In genomic region chr19:53193534-53194222, GRCh38 we compare ENCODE assay signal across 7 cellular contexts. TPM values are rescaled to one million over a fixed set of nuclear protein-coding genes. Genes with fewer than 3 reads are reported as not detected.
DNase-seq lines count a peak whose midpoint lies in the region; ATAC-seq, FAIRE-seq and TF ChIP-seq lines count a peak whose summit lies in the region.

No MANE protein-coding gene starts in this region.

- H3K27me3 ChIP-seq in GM23338 (ENCODE audit: insufficient read depth) (peaks cover 12% of the 10 kb centered on the region; the same call in 1 of the 2 replicates), small intestine (ENCODE audit: control insufficient read depth in 2 of 2, insufficient read depth in 2 of 2, low read length in 2 of 2) (no peaks in the 10 kb centered on the region)

- H3K9me2 ChIP-seq in GM23338 (ENCODE audit: insufficient read depth): no peaks in the 10 kb centered on the region

- no peak for TF ChIP-seq CTCF in GM23338 (conservative IDR thresholded peaks at IDR 0.05; ENCODE audit: low read depth in 2 of 2)
- TF ChIP-seq CTCF in WTC11 (IDR thresholded peaks at IDR 0.05): no peak

- no peaks in the 10 kb centered on the region for H3K79me2 ChIP-seq in GM23338 (replicated peaks; ENCODE audit: insufficient read depth)

- peak overlapping the region; percentile 96 for H3K4me3 ChIP-seq in GM23338
- H3K4me3 ChIP-seq in small intestine (ENCODE audit: low read depth in 1 of 2, low read length in 2 of 2): peak overlapping the region in 1 of 2 donors; percentile 66

- H3K4me3 Mint-ChIP-seq in GM23338: peak overlapping the region; percentile 97
- H3K4me3 Mint-ChIP-seq in WTC11: peak overlapping the region; percentile 96

- 61 to 73% (median 66%) methylated on average over 12 of the region's 12 CpGs for WGBS in small intestine, 3 donors

- intact Hi-C loops in left ventricle myocardium superior (cut with micrococcal nuclease): no loop called here

- peak overlapping the region; percentile 84 for H2AFZ ChIP-seq in GM23338

- H3K36me3 ChIP-seq in GM23338 (ENCODE audit: insufficient read depth): no peaks in the 10 kb centered on the region; the same call in 1 of the 2 replicates
- H3K36me3 ChIP-seq in small intestine (ENCODE audit: control insufficient read depth in 2 of 2, insufficient read depth in 2 of 2, low read length in 2 of 2): no peaks in the 10 kb centered on the region

- CTCF ChIA-PET in WTC11 (lab: Charles Lee): no interaction called here

- H3K4me1 ChIP-seq in GM23338 (ENCODE audit: insufficient read depth) (peaks cover 9% of the 10 kb centered on the region; the same call in 1 of the 2 replicates), small intestine (ENCODE audit: control insufficient read depth in 2 of 2, insufficient read depth in 1 of 2, low read depth in 1 of 2, low read length in 1 of 2) (peaks cover 0 to 3% of the 10 kb centered on the region in 2 donors)

- H3K4me1 Mint-ChIP-seq in GM23338 (peaks cover 23% of the 10 kb centered on the region), WTC11 (peaks cover 29% of the 10 kb centered on the region)

- no peak overlapping the region for H3K27ac ChIP-seq in GM23338 (ENCODE audit: low read depth)
- H3K27ac ChIP-seq in small intestine (ENCODE audit: low read depth in 1 of 2, low read length in 1 of 2): no peak overlapping the region

- H3K9me3 Mint-ChIP-seq in GM23338 (peaks cover 13% of the 10 kb centered on the region), WTC11 (no peaks in the 10 kb centered on the region)

- H3K36me3 Mint-ChIP-seq in GM23338 (ENCODE audit: low read depth): peaks cover 7% of the 10 kb centered on the region; the same call in 2 of the 3 replicates
- H3K36me3 Mint-ChIP-seq in WTC11: no peaks in the 10 kb centered on the region

- no peaks in the 10 kb centered on the region for H3K9me3 ChIP-seq in small intestine (ENCODE audit: control insufficient read depth, low read depth)

- no peaks in the 10 kb centered on the region; the same call in 1 of the 2 replicates for H4K20me1 ChIP-seq in GM23338 (replicated peaks; ENCODE audit: insufficient read depth)

- no peaks in the 10 kb centered on the region for H3F3A ChIP-seq in GM23338 (replicated peaks; ENCODE audit: low read depth)

- DNase-seq in GM23338 (ENCODE audit: low spot score) (no peak), WTC11 (ENCODE audit: low spot score) (no peak), left ventricle myocardium superior (no peak), small intestine (peak; percentile 1), HUDEP-2 (lab: John Stamatoyannopoulos, UW; ENCODE audit: unreplicated experiment in 76 of 76) (no peak), NCI-H2171 (lab: John Stamatoyannopoulos, UW) (no peak)

- H3K27ac Mint-ChIP-seq in GM23338: no peak overlapping the region
- no peak overlapping the region for H3K27ac Mint-ChIP-seq in WTC11

- peak overlapping the region; percentile 72 for H3K4me2 ChIP-seq in GM23338

- H3K27me3 Mint-ChIP-seq in GM23338 (ENCODE audit: insufficient read depth, low read depth, poor library complexity) (peaks cover 29% of the 10 kb centered on the region), WTC11 (ENCODE audit: low read depth) (peaks cover 28% of the 10 kb centered on the region)

- peak; percentile 9 for ATAC-seq in GM23338
- peak; percentile 5 for ATAC-seq in WTC11
- ATAC-seq in left ventricle myocardium superior: peak; percentile 2
- ATAC-seq in GM18867 (IDR thresholded peaks at IDR 0.05; ENCODE audit: unreplicated experiment): no peak

- no peak for FAIRE-seq in small intestine (lab: Jason Lieb, UNC)

- POLR2A ChIA-PET in WTC11 (lab: Charles Lee): no interaction called here

TF ChIP-seq in WTC11, 78 proteins besides CTCF, POLR2A, EP300 and RAD21:
- TF ChIP-seq ZNF121 (CRISPR knock-in tag; IDR thresholded peaks at IDR 0.05) (peak; percentile 95), NFATC4 (CRISPR knock-in tag; IDR thresholded peaks at IDR 0.05) (no peak)
TF ChIP-seq in WTC11: peak in this region for 1.

RNA-seq across cellular contexts. Expression of gene ZNF665, which starts 0.5 kb away (rescaled TPM):
- total RNA-seq in GM23338 (2014; rRNA removed; shearing (Covaris generic)): 3.5 and 5.4 TPM in 2 replicates
- polyA plus RNA-seq in GM23338 (2016; fragmentation: Nextera tagmentation; extraction: Ambion mirVana): 1.9 and 3.1 TPM in 2 replicates
- total RNA-seq in WTC11 (2021): 5.3 to 7.5 TPM (median 5.7 TPM) in 3 replicates
- total RNA-seq in left ventricle myocardium superior: 0.64 TPM
- 1 to 10 TPM in 2 of 3 donors, not detected in 1; 1.1 to 2.7 TPM for polyA plus RNA-seq in small intestine

RNA-seq across cellular contexts. Expression of gene ZNF347, which starts 34.8 kb away (rescaled TPM):
- 10.8 and 11.9 TPM in 2 replicates for total RNA-seq in GM23338 (2014; rRNA removed; shearing (Covaris generic))
- polyA plus RNA-seq in GM23338 (2016; fragmentation: Nextera tagmentation; extraction: Ambion mirVana) (3.4 and 4.6 TPM in 2 replicates), small intestine (1 to 10 TPM in 2 of 3 donors, under 1 TPM in 1; 0.81 to 2.6 (median 1.1) TPM)
- total RNA-seq in WTC11 (2021) (10.9 to 11.3 TPM (median 11.0 TPM) in 3 replicates), left ventricle myocardium superior (6.6 TPM)
